Comparison of ENCODE assay signal across 22 cellular contexts in the genomic region with DNA sequence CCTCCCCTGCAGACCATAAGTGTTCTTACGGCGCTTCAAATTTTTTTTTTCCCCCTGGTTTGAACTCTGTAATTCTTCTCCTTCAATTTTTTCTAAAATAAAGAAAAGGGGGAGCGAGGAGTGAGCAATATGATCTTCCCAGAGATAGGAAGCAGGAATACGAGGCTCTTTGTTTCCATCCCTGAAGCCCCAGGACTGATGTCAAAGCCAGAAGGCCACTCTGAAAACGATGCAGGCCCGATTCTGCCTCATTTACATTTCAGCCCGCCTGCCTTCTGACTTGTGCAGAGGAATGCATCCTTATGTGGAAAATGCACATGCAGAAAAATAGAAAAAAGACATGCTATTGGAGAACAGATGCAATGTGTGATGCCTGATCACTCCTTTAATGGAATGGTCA.
"Had no signal": no experiment of that assay in that cellular context is flagged by ENCODE, and none has a peak within 500 bp of the region (broad histone marks: within the 10 kb centered on the region; RNA-seq: fewer than 3 reads in every experiment).

No MANE protein-coding gene starts in this region.

- ATAC-seq: activated CD4-positive, alpha-beta T cell treated with anti-CD3 and anti-CD28 coated beads for 36 hours; activated T-cell treated with anti-CD3 and anti-CD28 coated beads, Interleukin-2, amount 50 U/mL, for 72 hours; sciatic nerve; stimulated activated effector memory CD8-positive, alpha-beta T cell treated with anti-CD3 and anti-CD28 coated beads, Interleukin-12 subunit alpha, Interleukin-12 subunit beta, amount 100 ng/mL, for 72 hours; stimulated activated naive CD8-positive, alpha-beta T cell treated with anti-CD3 and anti-CD28 coated beads, Interleukin-15, amount 100 ng/mL, for 72 hours; T-cell had no signal

- H3K27me3 ChIP-seq: vagina had no signal

- H3K36me3 ChIP-seq: left ventricle myocardium inferior, transverse colon, vagina had no signal

- H3K27ac ChIP-seq: left ventricle myocardium inferior, parathyroid adenoma, transverse colon, vagina had no signal

- H3K9me3 ChIP-seq: left ventricle myocardium inferior, transverse colon, vagina had no signal

- H3K4me1 ChIP-seq: left ventricle myocardium inferior, parathyroid adenoma, transverse colon, vagina had no signal

- DNase-seq: activated B cell treated with CpG ODN at 0.5 μM for 24 hours; activated CD4-positive, alpha-beta T cell treated with anti-CD3 and anti-CD28 coated beads for 36 hours; activated CD4-positive, alpha-beta T cell treated with anti-CD3 and anti-CD28 coated beads, Interleukin-2, amount 50 U/mL, for 48 hours; activated CD8-positive, alpha-beta memory T cell treated with anti-CD3 and anti-CD28 coated beads, Interleukin-2, amount 50 U/mL, for 48 hours; activated effector memory CD4-positive, alpha-beta T cell treated with Interleukin-2 at 50 U/mL for 16 hours; activated naive CD4-positive, alpha-beta T cell treated with anti-CD3 and anti-CD28 coated beads for 36 hours; activated naive CD8-positive, alpha-beta T cell treated with anti-CD3 and anti-CD28 coated beads, Interleukin-2, amount 10 ng/mL, durations not matched to agents 7 days and 5 days; activated T-cell treated with anti-CD3 and anti-CD28 coated beads, Interleukin-2, amount 50 U/mL, for 72 hours; amniotic stem cell; effector CD4-positive, alpha-beta T cell; erythroblast; foreskin fibroblast; left ventricle myocardium inferior; small intestine; stimulated activated CD4-positive, alpha-beta T cell treated with anti-CD3 and anti-CD28 coated beads, Interleukin-2, amount 100 ng/mL, for 24 hours; stimulated activated naive CD8-positive, alpha-beta T cell treated with anti-CD3 and anti-CD28 coated beads, Interleukin-15, amount 100 ng/mL, for 72 hours; T-cell; transverse colon had no signal

- H3K4me3 ChIP-seq: left ventricle myocardium inferior, transverse colon, vagina had no signal
